ENCODE assay signal across 24 cellular contexts in the genomic region with DNA sequence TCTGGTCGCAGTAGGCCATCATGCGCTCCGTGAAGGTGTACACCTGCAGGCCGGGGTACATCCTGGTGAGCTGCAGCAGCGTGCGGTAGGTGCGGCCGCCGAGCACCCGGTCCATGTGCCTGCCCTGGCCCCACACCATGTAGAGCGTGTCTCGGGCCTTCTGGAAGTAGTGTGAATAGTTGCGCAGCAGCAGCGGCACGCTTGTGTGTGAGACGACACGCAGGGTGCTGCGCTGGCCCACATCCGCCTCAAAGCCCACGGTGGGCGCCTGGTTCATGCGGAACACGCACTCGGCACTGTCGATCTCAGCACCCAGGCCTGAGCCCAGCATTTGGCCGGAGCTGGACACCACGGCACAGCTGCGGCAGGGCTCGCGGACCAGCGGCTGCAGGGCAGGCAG. TPM values are rescaled to one million over a fixed set of nuclear protein-coding genes. Genes with fewer than 3 reads are reported as not detected.
DNase-seq lines count a peak whose midpoint lies in the region; ATAC-seq and TF ChIP-seq lines count a peak whose summit lies in the region.
"Had no signal": no experiment of that assay in that cellular context is flagged by ENCODE, and none has a peak within 500 bp of the region (broad histone marks: within the 10 kb centered on the region; RNA-seq: fewer than 3 reads in every experiment).

No MANE protein-coding gene starts in this region.

- peaks cover 56% of the 10 kb centered on the region for H3K36me3 ChIP-seq in OCI-LY1 (ENCODE audit: insufficient read depth, low read length)
- no peaks in the 10 kb centered on the region for H3K36me3 ChIP-seq in transverse colon
- peaks cover 11 to 64% (median 19%) of the 10 kb centered on the region in 3 donors for H3K36me3 ChIP-seq in esophagus squamous epithelium

- H3K4me1 Mint-ChIP-seq in activated T-cell treated with anti-CD3 and anti-CD28 coated beads, Interleukin-2, amount 50 U/mL, for 24 hours (ENCODE audit: low read depth), result peaks cover 49% of the 10 kb centered on the region
- peaks cover 33% of the 10 kb centered on the region for H3K4me1 Mint-ChIP-seq in activated T-cell treated with anti-CD3 and anti-CD28 coated beads, Interleukin-2, amount 50 U/mL, for 4 hours (ENCODE audit: low read depth)
- peaks cover 20% of the 10 kb centered on the region for H3K4me1 Mint-ChIP-seq in chondrocyte (ENCODE audit: low read depth)

- peaks cover 70% of the 10 kb centered on the region for H3K36me3 Mint-ChIP-seq in activated T-cell treated with anti-CD3 and anti-CD28 coated beads, Interleukin-2, amount 50 U/mL, for 24 hours (ENCODE audit: low read depth)
- H3K36me3 Mint-ChIP-seq in activated T-cell treated with anti-CD3 and anti-CD28 coated beads, Interleukin-2, amount 50 U/mL, for 4 hours (ENCODE audit: insufficient read depth), result peaks cover 14% of the 10 kb centered on the region
- peaks cover 7% of the 10 kb centered on the region for H3K36me3 Mint-ChIP-seq in chondrocyte (ENCODE audit: low read depth)

- peak overlapping the region; percentile 33; the same call in 1 of the 2 replicates for H3K4me2 ChIP-seq in OCI-LY1 (ENCODE audit: low read length)
- H3K4me2 ChIP-seq: A549 had no signal

- H3K9ac ChIP-seq in OCI-LY1 (ENCODE audit: low read length), result no peak overlapping the region

- ATAC-seq in activated T-cell treated with anti-CD3 and anti-CD28 coated beads, Interleukin-2, amount 50 U/mL, for 4 hours, result no peak
- ATAC-seq in GM18858 (IDR thresholded peaks at IDR 0.05; ENCODE audit: unreplicated experiment), result no peak
- ATAC-seq: activated CD4-positive, CD25-positive, alpha-beta regulatory T cell treated with anti-CD3 and anti-CD28 coated beads, Interleukin-2, amount 50 U/mL, for 24 hours had no signal

- H3K27me3 ChIP-seq in OCI-LY1 (ENCODE audit: insufficient read depth, low read length) (no peaks in the 10 kb centered on the region), transverse colon (no peaks in the 10 kb centered on the region), esophagus squamous epithelium (no peaks in the 10 kb centered on the region)

- in situ Hi-C loops in transverse colon (cut with MboI; ENCODE audit: low pct_ligation_motif_present in 1 of 4, low pct_unique_long_range_greater_than_20kb in 1 of 4, low sequenced_read_pairs in 3 of 4), result loop anchor here in 3 of 4 donors (25.0 kb wide), 2 partner anchors 125 to 325 kb away; a partner anchor contains a TSS

- H2AFZ ChIP-seq in OCI-LY1 (ENCODE audit: low read length), result no peak overlapping the region

- no peak overlapping the region for H3K4me3 Mint-ChIP-seq in activated T-cell treated with anti-CD3 and anti-CD28 coated beads, Interleukin-2, amount 50 U/mL, for 24 hours
- H3K4me3 Mint-ChIP-seq in activated T-cell treated with anti-CD3 and anti-CD28 coated beads, Interleukin-2, amount 50 U/mL, for 4 hours, result no peak overlapping the region
- no peak overlapping the region for H3K4me3 Mint-ChIP-seq in chondrocyte (ENCODE audit: unreplicated experiment)
- H3K4me3 Mint-ChIP-seq: central memory CD8-positive, alpha-beta T cell had no signal

- no peaks in the 10 kb centered on the region for H3K9me2 ChIP-seq in OCI-LY1 (ENCODE audit: low read depth, low read length)

- no peak for DNase-seq in activated T-cell treated with anti-CD3 and anti-CD28 coated beads, Interleukin-2, amount 50 U/mL, for 24 hours
- no peak for DNase-seq in activated T-cell treated with anti-CD3 and anti-CD28 coated beads, Interleukin-2, amount 50 U/mL, for 4 hours
- DNase-seq in chondrocyte (ENCODE audit: low spot score) (peak; percentile 88), transverse colon (peak; percentile 12), esophagus squamous epithelium (lab: John Stamatoyannopoulos, UW) (no peak)
- DNase-seq in central memory CD4-positive, alpha-beta T cell, result no peak
- DNase-seq: activated gamma-delta T cell treated with Interleukin-2 at 50 U/mL for 16 hours; anterior cingulate cortex; CD4-positive, alpha-beta T cell; effector CD4-positive, alpha-beta T cell; erythroblast; foreskin melanocyte; KBM-7; mammary epithelial cell; NCI-H1694; NCI-H226; retina; stimulated activated CD4-positive, alpha-beta T cell treated with anti-CD3 and anti-CD28 coated beads, Interleukin-4, amount 100 ng/mL, for 4 hours; T1000 had no signal

- peak overlapping the region; percentile 89 for H3K27ac Mint-ChIP-seq in activated T-cell treated with anti-CD3 and anti-CD28 coated beads, Interleukin-2, amount 50 U/mL, for 24 hours
- no peak overlapping the region for H3K27ac Mint-ChIP-seq in chondrocyte (ENCODE audit: unreplicated experiment)
- H3K27ac Mint-ChIP-seq: CD4-positive, alpha-beta T cell had no signal

- H3K79me2 ChIP-seq in OCI-LY1 (ENCODE audit: insufficient read depth, low read length), result no peaks in the 10 kb centered on the region

- TF ChIP-seq EP300 in transverse colon (IDR thresholded peaks at IDR 0.05; ENCODE audit: low read depth), result no peak

- H3F3A ChIP-seq in OCI-LY1 (ENCODE audit: insufficient read depth, low read length), result no peaks in the 10 kb centered on the region

- H3K9me3 ChIP-seq in OCI-LY1 (ENCODE audit: low read length) (no peaks in the 10 kb centered on the region), transverse colon (no peaks in the 10 kb centered on the region), esophagus squamous epithelium (no peaks in the 10 kb centered on the region)
- H3K9me3 ChIP-seq: A549 had no signal

- peaks cover 49% of the 10 kb centered on the region for H3K4me1 ChIP-seq in OCI-LY1 (ENCODE audit: insufficient read depth, low read length, severe bottlenecking)
- peaks cover 29 to 58% (median 43%) of the 10 kb centered on the region in 4 donors for H3K4me1 ChIP-seq in transverse colon
- peaks cover 16 to 52% (median 17%) of the 10 kb centered on the region in 3 donors for H3K4me1 ChIP-seq in esophagus squamous epithelium

- intact Hi-C loops in transverse colon (cut with DNase I; ENCODE audit: low total_unique reads), result no loop called here
- intact Hi-C loops in esophagus squamous epithelium (cut with DNase I), result no loop called here

- H3K27ac ChIP-seq in OCI-LY1 (ENCODE audit: low read depth, low read length, poor library complexity, severe bottlenecking) (peak overlapping the region; percentile 78), transverse colon (peak overlapping the region in 3 of 4 donors; percentile 8 to 73 (median 72)), esophagus squamous epithelium (no peak overlapping the region)

- H3K4me3 ChIP-seq in OCI-LY1 (ENCODE audit: low read depth, low read length, poor library complexity, severe bottlenecking) (no peak overlapping the region), transverse colon (no peak overlapping the region), esophagus squamous epithelium (no peak overlapping the region)
- H3K4me3 ChIP-seq: A549 had no signal

- no peaks in the 10 kb centered on the region for H3K27me3 Mint-ChIP-seq in activated T-cell treated with anti-CD3 and anti-CD28 coated beads, Interleukin-2, amount 50 U/mL, for 24 hours
- no peaks in the 10 kb centered on the region for H3K27me3 Mint-ChIP-seq in activated T-cell treated with anti-CD3 and anti-CD28 coated beads, Interleukin-2, amount 50 U/mL, for 4 hours (ENCODE audit: low read depth)
- no peaks in the 10 kb centered on the region for H3K27me3 Mint-ChIP-seq in chondrocyte (ENCODE audit: low read depth)
- H3K27me3 Mint-ChIP-seq: CD4-positive, alpha-beta T cell; central memory CD8-positive, alpha-beta T cell had no signal

- no peaks in the 10 kb centered on the region for H4K20me1 ChIP-seq in OCI-LY1 (ENCODE audit: insufficient read depth, low read length)

- TF ChIP-seq POLR2A in transverse colon (IDR thresholded peaks at IDR 0.05) (no peak), esophagus squamous epithelium (IDR thresholded peaks at IDR 0.05) (no peak)

- 94% methylated on average over 27 of the region's 31 CpGs; no CpG with 5 or more reads in 1 of the 2 donors for WGBS in transverse colon (ENCODE audit: low coverage in 1 of 2), 2 donors
- 97% methylated on average over 12 of the region's 31 CpGs; no CpG with 5 or more reads in 1 of the 2 donors for WGBS in esophagus squamous epithelium, 2 donors

- no peak for TF ChIP-seq CTCF in OCI-LY1 (IDR thresholded peaks at IDR 0.05; ENCODE audit: low read length)
- TF ChIP-seq CTCF in chondrocyte (IDR thresholded peaks at IDR 0.05), result no peak
- TF ChIP-seq CTCF in transverse colon (IDR thresholded peaks at IDR 0.05), result no peak
- no peak for TF ChIP-seq CTCF in esophagus squamous epithelium (IDR thresholded peaks at IDR 0.05)

- no peaks in the 10 kb centered on the region for H3K9me3 Mint-ChIP-seq in activated T-cell treated with anti-CD3 and anti-CD28 coated beads, Interleukin-2, amount 50 U/mL, for 24 hours
- H3K9me3 Mint-ChIP-seq in activated T-cell treated with anti-CD3 and anti-CD28 coated beads, Interleukin-2, amount 50 U/mL, for 4 hours, result no peaks in the 10 kb centered on the region
- H3K9me3 Mint-ChIP-seq in chondrocyte (ENCODE audit: low read depth), result no peaks in the 10 kb centered on the region
- H3K9me3 Mint-ChIP-seq: CD4-positive, alpha-beta T cell; central memory CD8-positive, alpha-beta T cell had no signal

RNA-seq across cellular contexts. Expression of a gene that starts 4.5 kb away (rescaled TPM):
- 10 to 100 TPM; 22.0 to 25.7 (median 24.7) TPM for total RNA-seq in activated T-cell treated with anti-CD3 and anti-CD28 coated beads, Interleukin-2, amount 50 U/mL, for 4 hours
- total RNA-seq in chondrocyte (22.2 to 25.5 TPM (median 24.4 TPM) in 3 replicates), transverse colon (10 to 100 TPM; 16.7 to 66.1 (median 47.3) TPM), esophagus squamous epithelium (10 to 100 TPM; 12.5 to 33.0 (median 23.8) TPM)

RNA-seq across cellular contexts. Expression of a gene that starts 12.9 kb away (rescaled TPM):
- total RNA-seq in activated T-cell treated with anti-CD3 and anti-CD28 coated beads, Interleukin-2, amount 50 U/mL, for 4 hours, result 10 to 100 TPM; 25.9 to 31.5 (median 31.0) TPM
- total RNA-seq in chondrocyte (45.5 to 54.3 TPM (median 47.5 TPM) in 3 replicates), transverse colon (10 to 100 TPM; 41.0 to 80.4 (median 75.7) TPM), esophagus squamous epithelium (10 to 100 TPM; 14.5 to 69.4 (median 26.1) TPM)

RNA-seq across cellular contexts. Expression of a gene that starts 18.3 kb away (rescaled TPM):
- 1 to 10 TPM; 2.3 to 3.5 (median 2.8) TPM for total RNA-seq in activated T-cell treated with anti-CD3 and anti-CD28 coated beads, Interleukin-2, amount 50 U/mL, for 4 hours
- total RNA-seq in chondrocyte, result 1.4 to 4.3 TPM (median 2.7 TPM) in 3 replicates
- total RNA-seq in transverse colon, result 1 to 10 TPM in 1 of 4 donors, not detected in 3; 4.6 TPM
- total RNA-seq in esophagus squamous epithelium, result 1 to 10 TPM in 3 of 4 donors, not detected in 1; 3.1 to 4.6 (median 3.6) TPM

RNA-seq across cellular contexts. Expression of a gene that starts 25.4 kb away (rescaled TPM):
- total RNA-seq in activated T-cell treated with anti-CD3 and anti-CD28 coated beads, Interleukin-2, amount 50 U/mL, for 4 hours, result 10 to 100 TPM; 89.6 to 91.5 (median 89.9) TPM
- total RNA-seq in chondrocyte, result 26.3 to 28.9 TPM (median 27.8 TPM) in 3 replicates
- 100 to 1,000 TPM in 1 of 4 donors, 10 to 100 TPM in 3; 20.6 to 249 (median 26.3) TPM for total RNA-seq in transverse colon
- 10 to 100 TPM; 12.5 to 18.5 (median 15.7) TPM for total RNA-seq in esophagus squamous epithelium

RNA-seq across cellular contexts. Expression of a gene that starts 34.8 kb away (rescaled TPM):
- 1 to 10 TPM; 3.6 to 6.4 (median 5.0) TPM for total RNA-seq in activated T-cell treated with anti-CD3 and anti-CD28 coated beads, Interleukin-2, amount 50 U/mL, for 4 hours
- 75.3 to 83.8 TPM (median 77.2 TPM) in 3 replicates for total RNA-seq in chondrocyte
- 100 to 1,000 TPM in 1 of 4 donors, 10 to 100 TPM in 3; 24.7 to 110 (median 62.4) TPM for total RNA-seq in transverse colon
- 10 to 100 TPM; 11.1 to 36.1 (median 26.8) TPM for total RNA-seq in esophagus squamous epithelium

Comparison
In these comparisons a context has a peak if more than half of its experiments do, and no peak if none do; other contexts are left out.
1. DNase-seq: peak in chondrocyte (single experiment) and transverse colon (single experiment); none in activated T-cell treated with anti-CD3 and anti-CD28 coated beads, Interleukin-2, amount 50 U/mL, for 24 hours (single experiment), activated T-cell treated with anti-CD3 and anti-CD28 coated beads, Interleukin-2, amount 50 U/mL, for 4 hours (single experiment), central memory CD4-positive, alpha-beta T cell (single experiment) and esophagus squamous epithelium (single experiment).
2. H3K27ac ChIP-seq: peak in OCI-LY1 (single experiment) and transverse colon (3 of 4); none in esophagus squamous epithelium (0 of 4).